ENCODE assay signal across 13 cellular contexts in the genomic region with DNA sequence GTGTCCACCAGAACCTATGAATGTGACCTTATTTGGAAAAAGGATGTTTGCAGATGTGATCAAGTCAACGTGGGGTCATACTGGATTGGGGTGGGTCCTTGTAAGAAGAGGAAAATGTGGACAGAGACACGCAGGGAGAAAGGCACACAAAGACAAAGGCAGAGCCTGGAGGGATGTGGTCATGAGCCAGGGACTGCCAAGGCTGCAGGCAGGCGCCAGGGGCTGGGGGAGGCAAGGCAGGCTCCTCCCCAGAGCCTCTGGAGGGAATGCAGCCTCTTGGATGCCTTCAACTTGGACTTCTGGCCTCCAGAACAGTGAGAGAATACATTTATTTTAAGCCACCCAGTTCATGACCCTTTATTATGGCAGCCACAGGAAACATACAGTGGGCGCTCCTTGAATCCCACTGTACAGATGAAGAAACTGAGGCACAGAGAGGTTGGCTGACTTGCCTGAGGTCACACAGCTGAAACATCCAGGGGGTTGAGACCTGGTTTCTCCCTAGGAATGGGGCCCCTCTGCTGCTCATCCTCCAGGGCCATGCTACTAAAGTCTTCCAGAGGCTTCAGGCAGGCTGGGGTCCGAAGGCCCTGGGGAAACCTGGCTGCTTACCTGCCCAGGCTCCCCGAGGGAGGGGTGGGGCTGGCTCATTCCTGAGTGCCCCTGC.
DNase-seq lines count a peak whose midpoint lies in the region; ATAC-seq and TF ChIP-seq lines count a peak whose summit lies in the region.
"Had no signal": no experiment of that assay in that cellular context is flagged by ENCODE, and none has a peak within 500 bp of the region (broad histone marks: within the 10 kb centered on the region; RNA-seq: fewer than 3 reads in every experiment).

No MANE protein-coding gene starts in this region.

- TF ChIP-seq RAD21 in HCT116 (IDR thresholded peaks at IDR 0.05; ENCODE audit: low read depth), result no peak

- DNase-seq in HCT116 (ENCODE audit: low read depth, low spot score) (no peak), SJSA1 (ENCODE audit: low read depth in 1 of 2, low spot score in 2 of 2) (peak; percentile 70 to 80), foreskin melanocyte (peak; percentile 27), mesenteric fat pad (ENCODE audit: low spot score) (no peak), endodermal cell (no peak)
- DNase-seq: activated T-cell treated with anti-CD3 and anti-CD28 coated beads for 4 hours; anterior cingulate cortex; CD4-positive, alpha-beta memory T cell; mesendoderm; NCI-H526 treated with DMSO at 0.1 percent for 48 hours had no signal

- H3K36me3 Mint-ChIP-seq in endodermal cell (ENCODE audit: low read depth), result peaks cover 30% of the 10 kb centered on the region

- H3K9me3 ChIP-seq in HCT116 (ENCODE audit: control insufficient read depth in 1 of 2, insufficient read depth in 1 of 2, low read depth in 1 of 2, low read length in 2 of 2) (no peaks in the 10 kb centered on the region), SJSA1 (replicated peaks) (no peaks in the 10 kb centered on the region), stomach smooth muscle (ENCODE audit: control insufficient read depth in 2 of 2, low read length in 2 of 2) (no peaks in the 10 kb centered on the region), endodermal cell (ENCODE audit: control insufficient read depth, low read length) (no peaks in the 10 kb centered on the region)

- TF ChIP-seq POLR2A in HCT116 (IDR thresholded peaks at IDR 0.05; ENCODE audit: borderline replicate concordance, extremely low read depth, insufficient read depth, insufficient read length), result no peak

- no peaks in the 10 kb centered on the region for H3K9me3 Mint-ChIP-seq in endodermal cell
- H3K9me3 Mint-ChIP-seq: CD4-positive, alpha-beta memory T cell; WTC11 had no signal

- H2AFZ ChIP-seq in HCT116 (ENCODE audit: low read depth, low read length, poor library complexity, severe bottlenecking), result no peak overlapping the region

- TF ChIP-seq CTCF in HCT116 (IDR thresholded peaks at IDR 0.05 in 2 of 3, conservative IDR thresholded peaks at IDR 0.05 in 1 of 3; ENCODE audit: borderline replicate concordance in 1 of 3, insufficient read depth in 1 of 3, low read depth in 2 of 3, low read length in 2 of 3) (no peak), endodermal cell (conservative IDR thresholded peaks at IDR 0.05) (no peak)

- peak overlapping the region; percentile 88; the same call in 1 of the 2 replicates for H3K27ac ChIP-seq in HCT116 (ENCODE audit: low read depth, low read length)
- peak overlapping the region; percentile 37 for H3K27ac ChIP-seq in SJSA1
- peak overlapping the region; percentile 88 for H3K27ac ChIP-seq in stomach smooth muscle (ENCODE audit: low read length)
- H3K27ac ChIP-seq in endodermal cell (ENCODE audit: low read depth, low read length), result no peak overlapping the region

- H3K4me2 ChIP-seq in HCT116 (ENCODE audit: low read length), result peak overlapping the region; percentile 92; the same call in 1 of the 2 replicates

- no peak overlapping the region for H3K4me3 Mint-ChIP-seq in endodermal cell
- H3K4me3 Mint-ChIP-seq: WTC11 had no signal

- no TSS peak for BruUV-seq in HCT116 (replicated peaks; lab: Mats Ljungman, UMichigan)

- H4K20me1 ChIP-seq in HCT116 (ENCODE audit: insufficient read depth), result no peaks in the 10 kb centered on the region

- H3K4me1 ChIP-seq in HCT116 (ENCODE audit: control insufficient read depth in 1 of 2, insufficient read depth in 2 of 2, low read length in 2 of 2), result peaks cover 44 to 87% of the 10 kb centered on the region in 2 experiments
- peaks cover 68% of the 10 kb centered on the region for H3K4me1 ChIP-seq in SJSA1 (replicated peaks)
- H3K4me1 ChIP-seq in stomach smooth muscle (ENCODE audit: control insufficient read depth, insufficient read depth, low read length), result peaks cover 93% of the 10 kb centered on the region
- peaks cover 6% of the 10 kb centered on the region for H3K4me1 ChIP-seq in endodermal cell (ENCODE audit: control insufficient read depth, insufficient read depth, low read length)

- H3K4me3 ChIP-seq in HCT116 (replicated peaks in 1 of 2; ENCODE audit: low read depth in 1 of 2, low read length in 2 of 2) (no peak overlapping the region), SJSA1 (no peak overlapping the region), stomach smooth muscle (ENCODE audit: low read length in 2 of 2) (no peak overlapping the region), endodermal cell (ENCODE audit: low read length) (no peak overlapping the region)

- 90 to 91% methylated on average over 5 to 6 of the region's 6 CpGs for WGBS in endodermal cell (ENCODE audit: insufficient coverage in 1 of 2, insufficient read length in 1 of 2), 2 experiments

- no peak overlapping the region for H3K27ac Mint-ChIP-seq in endodermal cell
- H3K27ac Mint-ChIP-seq: WTC11 had no signal

- POLR2A ChIA-PET in HCT116 (lab: Charles Lee), result no interaction called here

- no peaks in the 10 kb centered on the region for H3K9me2 ChIP-seq in HCT116 (ENCODE audit: insufficient read depth)

- H3K27me3 Mint-ChIP-seq in endodermal cell (ENCODE audit: insufficient read depth), result no peaks in the 10 kb centered on the region
- H3K27me3 Mint-ChIP-seq: CD4-positive, alpha-beta memory T cell had no signal

- H3K36me3 ChIP-seq in HCT116 (ENCODE audit: control insufficient read depth in 1 of 2, insufficient read depth in 2 of 2, low read length in 2 of 2) (peaks cover 5 to 6% of the 10 kb centered on the region in 2 experiments; a peak in 2 of 4 replicates), SJSA1 (peaks cover 79% of the 10 kb centered on the region), stomach smooth muscle (ENCODE audit: control insufficient read depth in 2 of 2, insufficient read depth in 2 of 2, low read length in 2 of 2) (peaks cover 3 to 6% of the 10 kb centered on the region in 2 donors), endodermal cell (ENCODE audit: control insufficient read depth, insufficient read depth, low read length) (peaks cover 30% of the 10 kb centered on the region)

- ATAC-seq in HCT116, result no peak
- ATAC-seq in HG02852 (IDR thresholded peaks at IDR 0.05; ENCODE audit: unreplicated experiment), result no peak
- ATAC-seq: WTC11 had no signal

- CTCF ChIA-PET in HCT116 (lab: Charles Lee), result no interaction called here

- RAD21 ChIA-PET in HCT116 (lab: Charles Lee; ENCODE audit: low non-redundant PET in 1 of 2, low total read pairs in 2 of 2, uncharacterized antibody in 2 of 2, unreplicated experiment in 2 of 2), result no interaction called here

- no peaks in the 10 kb centered on the region for H3K27me3 ChIP-seq in HCT116 (ENCODE audit: insufficient read depth, low read length)
- no peaks in the 10 kb centered on the region for H3K27me3 ChIP-seq in SJSA1 (replicated peaks)
- no peaks in the 10 kb centered on the region for H3K27me3 ChIP-seq in stomach smooth muscle (ENCODE audit: control insufficient read depth in 1 of 2, insufficient read depth in 2 of 2, low read length in 2 of 2)
- H3K27me3 ChIP-seq in endodermal cell (ENCODE audit: control insufficient read depth, insufficient read depth, low read length, poor library complexity, severe bottlenecking), result no peaks in the 10 kb centered on the region

- H3K4me1 Mint-ChIP-seq in endodermal cell, result peaks cover 3% of the 10 kb centered on the region

- intact Hi-C loops in HCT116 (cut with micrococcal nuclease), result loop anchor here (10.0 kb wide), 1 partner anchor 170 kb away; a partner anchor contains a TSS

- H3K79me2 ChIP-seq in HCT116 (ENCODE audit: insufficient read depth, low read length), result no peaks in the 10 kb centered on the region

- H3K9ac ChIP-seq in HCT116 (ENCODE audit: low read length) (no peak overlapping the region; the same call in 1 of the 2 replicates), stomach smooth muscle (ENCODE audit: low read length in 2 of 2) (peak overlapping the region; percentile 21 to 40), endodermal cell (ENCODE audit: extremely low read depth, low read length, poor library complexity, severe bottlenecking) (no peak overlapping the region)

TF ChIP-seq in HCT116, 20 proteins besides CTCF, POLR2A, EP300 and RAD21 (continues in another document):
- TF ChIP-seq EZH2phosphoT487 (IDR thresholded peaks at IDR 0.05; ENCODE audit: borderline replicate concordance) (no peak), YY1 (IDR thresholded peaks at IDR 0.05; ENCODE audit: extremely low read depth, insufficient replicate concordance, low read depth, low read length) (no peak), TCF7L2 (IDR thresholded peaks at IDR 0.05; ENCODE audit: borderline replicate concordance, extremely low read depth, insufficient read depth, insufficient read length) (no peak), JUND (IDR thresholded peaks at IDR 0.05) (no peak), SRF (IDR thresholded peaks at IDR 0.05; ENCODE audit: low read depth) (no peak), POLR2AphosphoS5 (IDR thresholded peaks at IDR 0.05; ENCODE audit: low read depth, low read length) (no peak), ZNF274 (IDR thresholded peaks at IDR 0.05; ENCODE audit: low read depth, low read length) (no peak), ZFX (IDR thresholded peaks at IDR 0.05) (no peak), EGR1 (IDR thresholded peaks at IDR 0.05; ENCODE audit: low read depth) (no peak), SIN3A (IDR thresholded peaks at IDR 0.05; ENCODE audit: low read depth) (no peak), SP1 (IDR thresholded peaks at IDR 0.05; ENCODE audit: low read depth) (no peak)
- TF ChIP-seq, protein P1, sequence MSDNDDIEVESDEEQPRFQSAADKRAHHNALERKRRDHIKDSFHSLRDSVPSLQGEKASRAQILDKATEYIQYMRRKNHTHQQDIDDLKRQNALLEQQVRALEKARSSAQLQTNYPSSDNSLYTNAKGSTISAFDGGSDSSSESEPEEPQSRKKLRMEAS (IDR thresholded peaks at IDR 0.05), result no peak

Comparison
In these comparisons a context has a peak if more than half of its experiments do, and no peak if none do; other contexts are left out.
1. DNase-seq: peak in SJSA1 (2 of 2) and foreskin melanocyte (single experiment); none in HCT116 (single experiment), mesenteric fat pad (single experiment) and endodermal cell (single experiment).
2. H3K9ac ChIP-seq: peak in stomach smooth muscle (2 of 2); none in HCT116 (single experiment) and endodermal cell (single experiment).